In genomic region chr17:38596651-38597050, GRCh38 we compare ENCODE assay signal across 26 cellular contexts. TPM values are rescaled to one million over a fixed set of nuclear protein-coding genes. Genes with fewer than 3 reads are reported as not detected.
"Had no signal": no experiment of that assay in that cellular context is flagged by ENCODE, and none has a peak within 500 bp of the region (broad histone marks: within the 10 kb centered on the region; RNA-seq: fewer than 3 reads in every experiment).

No MANE protein-coding gene starts in this region.

- ATAC-seq: mucosa of descending colon; naive thymus-derived CD4-positive, alpha-beta T cell; pancreas; right cardiac atrium; stimulated activated memory B cell treated with anti-CD40 and anti-IgM and Interleukin-4, amounts not matched to agents 10 μg/mL and 1 μg/mL and 100 μg/mL, for 72 hours had no signal

- H3K9me3 ChIP-seq: left ventricle myocardium inferior, mucosa of descending colon, pancreas, prostate gland, sigmoid colon, tibial nerve, uterus had no signal

- H3K4me1 ChIP-seq: left ventricle myocardium inferior, pancreas, prostate gland had no signal

- H3K4me3 ChIP-seq: left ventricle myocardium inferior, lung, mucosa of descending colon, pancreas, prostate gland, sigmoid colon, tibial nerve, uterus had no signal

- H3K36me3 ChIP-seq: left ventricle myocardium inferior, pancreas, prostate gland, sigmoid colon, tibial nerve, uterus had no signal

- H3K27me3 ChIP-seq: pancreas, uterus had no signal

- FAIRE-seq: islet of Langerhans, pancreas, small intestine had no signal

- H3K27ac ChIP-seq: left ventricle myocardium inferior, pancreas, prostate gland, sigmoid colon, tibial nerve, uterus had no signal

- DNase-seq: hypothalamus; immature natural killer cell; left ventricle myocardium inferior; midbrain; mucosa of descending colon; naive thymus-derived CD4-positive, alpha-beta T cell; nucleus accumbens; pancreas; retina; right cardiac atrium; sigmoid colon; small intestine; stimulated activated CD4-positive, alpha-beta T cell treated with anti-CD3 and anti-CD28 coated beads, Interleukin-1b, Interleukin-23, amount 100 ng/mL, for 48 hours; stimulated activated CD4-positive, alpha-beta T cell treated with anti-CD3 and anti-CD28 coated beads, Interleukin-2, amount 100 ng/mL, for 48 hours; stimulated activated CD4-positive, alpha-beta T cell treated with anti-CD3 and anti-CD28 coated beads, Interleukin-4, amount 100 ng/mL, for 4 hours; stimulated activated CD8-positive, alpha-beta memory T cell treated with anti-CD3 and anti-CD28 coated beads, Interleukin-4, amount 100 ng/mL, for 48 hours; stimulated activated naive CD4-positive, alpha-beta T cell treated with Interleukin-2 at 50 U/mL for 16 hours; stimulated activated naive CD8-positive, alpha-beta T cell treated with anti-CD3 and anti-CD28 coated beads, Interleukin-15, amount 100 ng/mL, for 72 hours; substantia nigra; uterus had no signal

RNA-seq across cellular contexts. Expression of gene SRCIN1, which starts 9.1 kb away (rescaled TPM):
- total RNA-seq: osteoblast had no signal
- polyA plus RNA-seq: immature natural killer cell; naive thymus-derived CD4-positive, alpha-beta T cell had no signal
